In the genomic region with DNA sequence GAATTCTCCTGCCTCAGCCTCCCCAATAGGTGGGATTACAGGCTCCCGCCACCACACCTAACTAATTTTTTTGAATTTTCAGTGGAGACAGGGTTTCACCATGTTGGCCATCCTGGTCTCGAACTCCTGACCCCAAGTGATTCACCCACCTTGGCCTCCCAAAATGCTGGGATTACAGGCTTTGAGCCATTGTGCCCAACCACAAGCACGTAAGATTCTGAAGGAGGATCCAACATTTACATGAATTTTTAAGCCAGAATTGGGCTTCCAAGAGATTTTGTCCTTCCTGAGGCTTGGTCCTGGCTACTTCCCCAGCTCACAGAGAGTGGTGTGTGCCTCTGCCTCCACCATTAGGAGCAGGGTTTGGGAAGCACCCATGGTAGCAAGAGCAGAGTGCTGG, we compare ENCODE assay signal across 18 cellular contexts. TPM values are rescaled to one million over a fixed set of nuclear protein-coding genes. Genes with fewer than 3 reads are reported as not detected.
DNase-seq lines count a peak whose midpoint lies in the region; ATAC-seq and TF ChIP-seq lines count a peak whose summit lies in the region.
"Had no signal": no experiment of that assay in that cellular context is flagged by ENCODE, and none has a peak within 500 bp of the region (broad histone marks: within the 10 kb centered on the region; RNA-seq: fewer than 3 reads in every experiment).

No MANE protein-coding gene starts in this region.

- H3K27me3 Mint-ChIP-seq in effector memory CD8-positive, alpha-beta T cell, result no peaks in the 10 kb centered on the region
- H3K27me3 Mint-ChIP-seq in GM23338 (ENCODE audit: insufficient read depth, low read depth, poor library complexity), result peaks cover 23% of the 10 kb centered on the region
- H3K27me3 Mint-ChIP-seq: progenitor cell of endocrine pancreas had no signal

- BruUV-seq in PC-9 (replicated peaks; lab: Mats Ljungman, UMichigan), result TSS peak; percentile 18

- H2AFZ ChIP-seq in PC-9 (no peak overlapping the region), osteoblast (ENCODE audit: low read length) (no peak overlapping the region), GM23338 (no peak overlapping the region)

- H3K36me3 Mint-ChIP-seq in effector memory CD8-positive, alpha-beta T cell (ENCODE audit: insufficient read depth), result peaks cover 54% of the 10 kb centered on the region
- peaks cover 67% of the 10 kb centered on the region for H3K36me3 Mint-ChIP-seq in GM23338 (ENCODE audit: low read depth)

- no peak for ATAC-seq in effector memory CD8-positive, alpha-beta T cell (replicated peaks)
- no peak for ATAC-seq in GM21576 (IDR thresholded peaks at IDR 0.05; ENCODE audit: unreplicated experiment)
- no peak for ATAC-seq in GM23338
- ATAC-seq: sciatic nerve had no signal

- no peaks in the 10 kb centered on the region for H4K20me1 ChIP-seq in PC-9 (ENCODE audit: insufficient read depth)
- H4K20me1 ChIP-seq in osteoblast (ENCODE audit: insufficient read depth, low read length), result no peaks in the 10 kb centered on the region
- H4K20me1 ChIP-seq in GM23338 (replicated peaks; ENCODE audit: insufficient read depth), result no peaks in the 10 kb centered on the region; the same call in 1 of the 2 replicates

- H3K36me3 ChIP-seq in PC-9 (ENCODE audit: low read depth) (no peaks in the 10 kb centered on the region), osteoblast (ENCODE audit: insufficient read depth, low read length) (peaks cover 41% of the 10 kb centered on the region), spleen (peaks cover 0 to 100% (median 80%) of the 10 kb centered on the region in 6 donors), GM23338 (ENCODE audit: insufficient read depth) (no peaks in the 10 kb centered on the region; the same call in 1 of the 2 replicates), transverse colon (peaks cover 0 to 26% (median 5%) of the 10 kb centered on the region in 4 donors)

- TF ChIP-seq CTCF in AG04450 (IDR thresholded peaks at IDR 0.05; ENCODE audit: low read depth, low read length) (no peak), PC-9 (conservative IDR thresholded peaks at IDR 0.05) (no peak), osteoblast (IDR thresholded peaks at IDR 0.05; ENCODE audit: extremely low read depth, low read depth, low read length) (no peak), spleen (IDR thresholded peaks at IDR 0.05 in 8 of 11, conservative IDR thresholded peaks at IDR 0.05 in 3 of 11) (no peak), GM23338 (conservative IDR thresholded peaks at IDR 0.05; ENCODE audit: low read depth in 2 of 2) (no peak), transverse colon (IDR thresholded peaks at IDR 0.05) (no peak)

- H3F3A ChIP-seq in PC-9 (ENCODE audit: insufficient read depth, low read depth) (peaks cover 6% of the 10 kb centered on the region), GM23338 (replicated peaks; ENCODE audit: low read depth) (0 out of 2 replicates have a peak, but pooled peaks cover 13% of the 10 kb centered on the region)

- no peaks in the 10 kb centered on the region for H3K9me3 ChIP-seq in AG04450 (ENCODE audit: control insufficient read depth, insufficient read depth, low read length)
- no peaks in the 10 kb centered on the region for H3K9me3 ChIP-seq in PC-9 (ENCODE audit: insufficient read depth, low read depth)
- H3K9me3 ChIP-seq in osteoblast (ENCODE audit: low read depth, low read length), result no peaks in the 10 kb centered on the region
- H3K9me3 ChIP-seq in spleen, result no peaks in the 10 kb centered on the region
- H3K9me3 ChIP-seq in transverse colon, result no peaks in the 10 kb centered on the region

- no peaks in the 10 kb centered on the region for H3K9me3 Mint-ChIP-seq in effector memory CD8-positive, alpha-beta T cell
- no peaks in the 10 kb centered on the region; the same call in 2 of the 3 replicates for H3K9me3 Mint-ChIP-seq in GM23338

- H3K4me3 ChIP-seq in AG04450 (ENCODE audit: low read depth, low read length) (no peak overlapping the region), PC-9 (no peak overlapping the region), osteoblast (ENCODE audit: insufficient read depth, low read length) (peak overlapping the region; percentile 22), spleen (no peak overlapping the region), GM23338 (no peak overlapping the region), transverse colon (no peak overlapping the region)

- H3K9me2 ChIP-seq in PC-9 (ENCODE audit: insufficient read depth) (no peaks in the 10 kb centered on the region), GM23338 (ENCODE audit: insufficient read depth) (no peaks in the 10 kb centered on the region)

- H3K4me1 Mint-ChIP-seq in effector memory CD8-positive, alpha-beta T cell (ENCODE audit: low read depth in 2 of 2), result peaks cover 0 to 14% of the 10 kb centered on the region in 2 donors
- H3K4me1 Mint-ChIP-seq in GM23338, result peaks cover 29% of the 10 kb centered on the region

- peaks cover 6% of the 10 kb centered on the region for H3K4me1 ChIP-seq in PC-9 (replicated peaks; ENCODE audit: insufficient read depth)
- H3K4me1 ChIP-seq in osteoblast (ENCODE audit: insufficient read depth, low read length), result peaks cover 29% of the 10 kb centered on the region
- H3K4me1 ChIP-seq in spleen, result peaks cover 0 to 28% (median 10%) of the 10 kb centered on the region in 6 donors
- peaks cover 5% of the 10 kb centered on the region; the same call in 1 of the 2 replicates for H3K4me1 ChIP-seq in GM23338 (ENCODE audit: insufficient read depth)
- peaks cover 0 to 4% (median 2%) of the 10 kb centered on the region in 4 donors for H3K4me1 ChIP-seq in transverse colon

- no peak overlapping the region for H3K4me2 ChIP-seq in PC-9
- peak overlapping the region; percentile 45 for H3K4me2 ChIP-seq in osteoblast (ENCODE audit: insufficient read depth, low read length)
- no peak overlapping the region for H3K4me2 ChIP-seq in GM23338

- in situ Hi-C loops in transverse colon (cut with MboI; ENCODE audit: low pct_ligation_motif_present in 1 of 4, low pct_unique_long_range_greater_than_20kb in 1 of 4, low sequenced_read_pairs in 3 of 4), result no loop called here

- intact Hi-C loops in PC-9 (cut with micrococcal nuclease; ENCODE audit: unreplicated experiment), result no loop called here
- intact Hi-C loops in spleen (cut with DNase I; ENCODE audit: low total_unique reads), result no loop called here
- intact Hi-C loops in transverse colon (cut with DNase I; ENCODE audit: low total_unique reads), result no loop called here

- H3K27ac ChIP-seq in AG04450 (ENCODE audit: low read depth, low read length), result peak overlapping the region; percentile 3
- H3K27ac ChIP-seq in PC-9, result no peak overlapping the region
- peak overlapping the region; percentile 95 for H3K27ac ChIP-seq in osteoblast (ENCODE audit: low read depth, low read length)
- no peak overlapping the region for H3K27ac ChIP-seq in spleen
- H3K27ac ChIP-seq in GM23338 (ENCODE audit: low read depth), result no peak overlapping the region
- H3K27ac ChIP-seq in transverse colon, result no peak overlapping the region
- H3K27ac ChIP-seq: brain microvascular endothelial cell had no signal

- no peak for TF ChIP-seq EP300 in transverse colon (IDR thresholded peaks at IDR 0.05; ENCODE audit: low read depth)

- POLR2A ChIA-PET in AG04450 (lab: Yijun Ruan, JAX), result interaction anchor here (0.8 kb wide), 1 partner anchor 27 kb away, joined by 3 read pairs; no protein-coding TSS in a partner anchor
- POLR2A ChIA-PET in PC-9 (lab: Charles Lee; ENCODE audit: unreplicated experiment), result interaction anchor here (0.6 kb wide), 1 partner anchor 33 kb away, joined by 7 read pairs; no protein-coding TSS in a partner anchor

- CTCF ChIA-PET in AG04450 (lab: Charles Lee) (no interaction called here), PC-9 (lab: Charles Lee) (no interaction called here)

- peak overlapping the region; percentile 49 to 91 for H3K27ac Mint-ChIP-seq in effector memory CD8-positive, alpha-beta T cell
- no peak overlapping the region for H3K27ac Mint-ChIP-seq in GM23338
- H3K27ac Mint-ChIP-seq: progenitor cell of endocrine pancreas had no signal

- H3K4me3 Mint-ChIP-seq in effector memory CD8-positive, alpha-beta T cell, result peak overlapping the region in 1 of 2 donors; percentile 56
- H3K4me3 Mint-ChIP-seq in GM23338, result no peak overlapping the region

- H3K79me2 ChIP-seq in PC-9 (ENCODE audit: low read depth), result no peaks in the 10 kb centered on the region
- no peaks in the 10 kb centered on the region for H3K79me2 ChIP-seq in osteoblast (ENCODE audit: insufficient read depth, low read length)
- H3K79me2 ChIP-seq in GM23338 (replicated peaks; ENCODE audit: insufficient read depth), result no peaks in the 10 kb centered on the region

- WGBS in spleen, 5 donors, result 93 to 98% (median 97%) methylated on average over 3 of the region's 3 CpGs
- 93 to 100% methylated on average over 1 to 3 of the region's 3 CpGs for WGBS in transverse colon (ENCODE audit: low coverage in 1 of 2), 2 donors

- no peak for DNase-seq in AG04450 (ENCODE audit: low read depth, low spot score)
- no peak for DNase-seq in PC-9
- DNase-seq in effector memory CD8-positive, alpha-beta T cell, result no peak
- peak; percentile 71 for DNase-seq in osteoblast (ENCODE audit: insufficient read length, low spot score, missing footprints)
- DNase-seq in spleen, result no peak
- DNase-seq in GM23338 (ENCODE audit: low spot score), result no peak
- DNase-seq in transverse colon, result no peak
- DNase-seq: activated CD4-positive, alpha-beta T cell treated with anti-CD3 and anti-CD28 coated beads, Interleukin-2, amount 50 U/mL, for 48 hours; brain microvascular endothelial cell; effector memory CD4-positive, alpha-beta T cell; mammary epithelial cell; MM.1S; NCI-H1417 treated with DMSO at 0.1 percent for 48 hours; NCI-H2107; SHP77 treated with DMSO at 0.1 percent for 48 hours had no signal

- TF ChIP-seq POLR2A in spleen (IDR thresholded peaks at IDR 0.05), result no peak
- no peak for TF ChIP-seq POLR2A in transverse colon (IDR thresholded peaks at IDR 0.05)

- H3K27me3 ChIP-seq in AG04450 (ENCODE audit: control insufficient read depth, insufficient read depth, low read length) (no peaks in the 10 kb centered on the region), PC-9 (ENCODE audit: insufficient read depth, low read depth) (no peaks in the 10 kb centered on the region), osteoblast (ENCODE audit: insufficient read depth, low read length) (no peaks in the 10 kb centered on the region), spleen (replicated peaks in 1 of 7) (no peaks in the 10 kb centered on the region), GM23338 (ENCODE audit: insufficient read depth) (no peaks in the 10 kb centered on the region), transverse colon (no peaks in the 10 kb centered on the region)
- H3K27me3 ChIP-seq: brain microvascular endothelial cell had no signal

RNA-seq across cellular contexts. Expression of a gene that starts 11.1 kb away (rescaled TPM):
- polyA plus RNA-seq in AG04450 (2011; rRNA removed), result 69.8 and 87.4 TPM in 2 replicates
- 74.2 and 110 TPM in 2 replicates for polyA minus RNA-seq in AG04450 (2011; rRNA and poly(A)+ RNA removed)
- total RNA-seq in PC-9 (2021), result 69.3 and 70.9 TPM in 2 replicates
- 19.7 and 23.5 TPM in 2 replicates for total RNA-seq in osteoblast
- 10 to 100 TPM; 24.9 to 49.2 (median 39.2) TPM for total RNA-seq in spleen
- 10 to 100 TPM; 28.9 to 36.8 (median 35.9) TPM for polyA plus RNA-seq in spleen
- total RNA-seq in GM23338 (2014; rRNA removed; shearing (Covaris generic)), result 110 and 112 TPM in 2 replicates
- polyA plus RNA-seq in GM23338 (2016; fragmentation: Nextera tagmentation; extraction: Ambion mirVana), result 143 and 154 TPM in 2 replicates
- total RNA-seq in transverse colon, result 10 to 100 TPM in 3 of 4 donors, 1 to 10 TPM in 1; 5.2 to 35.6 (median 18.5) TPM

RNA-seq across cellular contexts. Expression of a gene that starts 15.2 kb away (rescaled TPM):
- polyA plus RNA-seq in AG04450 (2011; rRNA removed), result 46.5 and 57.5 TPM in 2 replicates
- polyA minus RNA-seq in AG04450 (2011; rRNA and poly(A)+ RNA removed), result 72.6 and 81.7 TPM in 2 replicates
- 60.9 and 62.7 TPM in 2 replicates for total RNA-seq in PC-9 (2021)
- 59.0 and 65.4 TPM in 2 replicates for total RNA-seq in osteoblast
- total RNA-seq in spleen, result 10 to 100 TPM; 21.6 to 43.1 (median 39.4) TPM
- 10 to 100 TPM; 18.9 to 30.4 (median 22.4) TPM for polyA plus RNA-seq in spleen
- 64.4 and 72.7 TPM in 2 replicates for total RNA-seq in GM23338 (2014; rRNA removed; shearing (Covaris generic))
- polyA plus RNA-seq in GM23338 (2016; fragmentation: Nextera tagmentation; extraction: Ambion mirVana), result 226 and 241 TPM in 2 replicates
- total RNA-seq in transverse colon, result 10 to 100 TPM in 3 of 4 donors, 1 to 10 TPM in 1; 5.4 to 29.2 (median 22.9) TPM

RNA-seq across cellular contexts. Expression of a gene that starts 41.8 kb away (rescaled TPM):
- polyA plus RNA-seq in AG04450 (2011; rRNA removed) (21.3 and 36.7 TPM in 2 replicates), spleen (10 to 100 TPM; 18.5 to 39.9 (median 22.4) TPM), GM23338 (2016; fragmentation: Nextera tagmentation; extraction: Ambion mirVana) (16.9 TPM in 2 replicates)
- polyA minus RNA-seq in AG04450 (2011; rRNA and poly(A)+ RNA removed), result 46.9 and 72.0 TPM in 2 replicates
- total RNA-seq in PC-9 (2021) (24.0 and 40.5 TPM in 2 replicates), osteoblast (69.2 and 85.4 TPM in 2 replicates), spleen (10 to 100 TPM; 42.3 to 72.9 (median 59.4) TPM), transverse colon (100 to 1,000 TPM in 1 of 4 donors, 10 to 100 TPM in 3; 45.3 to 182 (median 70.8) TPM)
- total RNA-seq in GM23338 (2014; rRNA removed; shearing (Covaris generic)), result 71.1 and 86.9 TPM in 2 replicates

Comparison
In these comparisons a context has a peak if more than half of its experiments do, and no peak if none do; other contexts are left out.
1. H3K27ac ChIP-seq: peak in AG04450 (single experiment) and osteoblast (single experiment); none in PC-9 (single experiment), spleen (0 of 8), GM23338 (single experiment) and transverse colon (0 of 4).